1 cellular context compared by ENCODE assay signal in the genomic region with DNA sequence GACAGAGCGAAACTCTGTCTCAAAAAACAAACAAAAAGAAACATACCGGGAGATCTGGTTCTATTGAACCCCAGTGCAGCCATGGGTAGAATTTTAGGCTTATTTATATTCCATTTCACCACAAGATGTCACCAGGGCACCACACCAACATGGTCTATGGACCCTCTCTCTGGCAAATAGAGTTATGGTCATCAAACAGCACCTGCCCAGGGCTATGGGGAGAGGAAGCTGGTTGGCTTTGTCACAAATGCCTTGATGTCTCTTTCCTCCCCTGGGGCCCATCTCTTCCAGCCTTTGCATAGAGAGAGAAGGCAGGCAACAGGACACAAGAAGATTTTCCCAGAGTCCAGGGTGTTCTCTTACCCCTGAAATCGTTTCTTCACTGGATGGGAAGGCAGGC.
TF ChIP-seq lines count a peak whose summit lies in the region.

No MANE protein-coding gene starts in this region.

TF ChIP-seq in HepG2, 621 proteins besides CTCF, POLR2A, EP300 and RAD21 (continued from another document and continues in another):
- TF ChIP-seq ZNF407 (CRISPR knock-in tag; IDR thresholded peaks at IDR 0.05; ENCODE audit: not compliant biosample characterization) (peak; percentile 52), SP5 (CRISPR knock-in tag; IDR thresholded peaks at IDR 0.05; ENCODE audit: borderline replicate concordance, low read depth) (no peak), IKZF4 (CRISPR knock-in tag; IDR thresholded peaks at IDR 0.05; ENCODE audit: borderline replicate concordance, low read depth, not compliant biosample characterization) (no peak), LCORL (IDR thresholded peaks at IDR 0.05) (no peak), LCORL (CRISPR knock-in tag; IDR thresholded peaks at IDR 0.05) (0 out of 2 replicates have a peak, but pooled peaks have one; percentile 30), TAF15 (IDR thresholded peaks at IDR 0.05; ENCODE audit: low read depth, low read length, poor library complexity, severe bottlenecking) (no peak), RFX1 (IDR thresholded peaks at IDR 0.05) (no peak), FOXA3 (CRISPR knock-in tag; IDR thresholded peaks at IDR 0.05) (peak; percentile 29; the same call in 1 of the 2 replicates), ZBTB34 (CRISPR knock-in tag; IDR thresholded peaks at IDR 0.05) (peak; percentile 43; the same call in 1 of the 2 replicates), ZNF263 (CRISPR knock-in tag; IDR thresholded peaks at IDR 0.05) (no peak), TBX2 (CRISPR knock-in tag; IDR thresholded peaks at IDR 0.05; ENCODE audit: borderline replicate concordance) (no peak), ZMYM4 (CRISPR knock-in tag; IDR thresholded peaks at IDR 0.05) (peak; percentile 76), ZNF766 (CRISPR knock-in tag; IDR thresholded peaks at IDR 0.05; ENCODE audit: borderline replicate concordance) (no peak), MED1 (CRISPR knock-in tag; IDR thresholded peaks at IDR 0.05) (0 out of 2 replicates have a peak, but pooled peaks have one; percentile 37), ZNF788 (CRISPR knock-in tag; IDR thresholded peaks at IDR 0.05; ENCODE audit: borderline replicate concordance) (no peak), ZNF468 (CRISPR knock-in tag; IDR thresholded peaks at IDR 0.05) (no peak), ZNF713 (CRISPR knock-in tag; IDR thresholded peaks at IDR 0.05) (no peak), ZFYVE20 (CRISPR knock-in tag; IDR thresholded peaks at IDR 0.05; ENCODE audit: borderline replicate concordance, low read depth) (no peak), FOXK1 (CRISPR knock-in tag; IDR thresholded peaks at IDR 0.05; ENCODE audit: borderline replicate concordance, low read depth) (peak; percentile 42; the same call in 1 of the 2 replicates), FOXP4 (CRISPR knock-in tag; IDR thresholded peaks at IDR 0.05) (0 out of 2 replicates have a peak, but pooled peaks have one; percentile 10), ZNF280D (CRISPR knock-in tag; IDR thresholded peaks at IDR 0.05) (0 out of 2 replicates have a peak, but pooled peaks have one; percentile 34), ZNF18 (CRISPR knock-in tag; IDR thresholded peaks at IDR 0.05; ENCODE audit: insufficient replicate concordance) (peak; percentile 32), SALL1 (CRISPR knock-in tag; IDR thresholded peaks at IDR 0.05) (peak; percentile 32; the same call in 1 of the 2 replicates), PITX1 (CRISPR knock-in tag; IDR thresholded peaks at IDR 0.05) (no peak), NFIC (IDR thresholded peaks at IDR 0.05; ENCODE audit: low read length) (no peak), FOXA1 (IDR thresholded peaks at IDR 0.05) (no peak), FOXA1 (CRISPR knock-in tag; IDR thresholded peaks at IDR 0.05) (peak; percentile 50), HNF4G (IDR thresholded peaks at IDR 0.05; ENCODE audit: borderline replicate concordance, low read depth, low read length) (0 out of 2 replicates have a peak, but pooled peaks have one; percentile 0), HNF4G (CRISPR knock-in tag; IDR thresholded peaks at IDR 0.05; ENCODE audit: borderline replicate concordance, low read depth) (no peak)
- TF ChIP-seq, protein P1, sequence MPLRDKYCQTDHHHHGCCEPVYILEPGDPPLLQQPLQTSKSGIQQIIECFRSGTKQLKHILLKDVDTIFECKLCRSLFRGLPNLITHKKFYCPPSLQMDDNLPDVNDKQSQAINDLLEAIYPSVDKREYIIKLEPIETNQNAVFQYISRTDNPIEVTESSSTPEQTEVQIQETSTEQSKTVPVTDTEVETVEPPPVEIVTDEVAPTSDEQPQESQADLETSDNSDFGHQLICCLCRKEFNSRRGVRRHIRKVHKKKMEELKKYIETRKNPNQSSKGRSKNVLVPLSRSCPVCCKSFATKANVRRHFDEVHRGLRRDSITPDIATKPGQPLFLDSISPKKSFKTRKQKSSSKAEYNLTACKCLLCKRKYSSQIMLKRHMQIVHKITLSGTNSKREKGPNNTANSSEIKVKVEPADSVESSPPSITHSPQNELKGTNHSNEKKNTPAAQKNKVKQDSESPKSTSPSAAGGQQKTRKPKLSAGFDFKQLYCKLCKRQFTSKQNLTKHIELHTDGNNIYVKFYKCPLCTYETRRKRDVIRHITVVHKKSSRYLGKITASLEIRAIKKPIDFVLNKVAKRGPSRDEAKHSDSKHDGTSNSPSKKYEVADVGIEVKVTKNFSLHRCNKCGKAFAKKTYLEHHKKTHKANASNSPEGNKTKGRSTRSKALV (CRISPR knock-in tag; IDR thresholded peaks at IDR 0.05): 0 out of 2 replicates have a peak, but pooled peaks have one; percentile 32
- TF ChIP-seq, protein P2, sequence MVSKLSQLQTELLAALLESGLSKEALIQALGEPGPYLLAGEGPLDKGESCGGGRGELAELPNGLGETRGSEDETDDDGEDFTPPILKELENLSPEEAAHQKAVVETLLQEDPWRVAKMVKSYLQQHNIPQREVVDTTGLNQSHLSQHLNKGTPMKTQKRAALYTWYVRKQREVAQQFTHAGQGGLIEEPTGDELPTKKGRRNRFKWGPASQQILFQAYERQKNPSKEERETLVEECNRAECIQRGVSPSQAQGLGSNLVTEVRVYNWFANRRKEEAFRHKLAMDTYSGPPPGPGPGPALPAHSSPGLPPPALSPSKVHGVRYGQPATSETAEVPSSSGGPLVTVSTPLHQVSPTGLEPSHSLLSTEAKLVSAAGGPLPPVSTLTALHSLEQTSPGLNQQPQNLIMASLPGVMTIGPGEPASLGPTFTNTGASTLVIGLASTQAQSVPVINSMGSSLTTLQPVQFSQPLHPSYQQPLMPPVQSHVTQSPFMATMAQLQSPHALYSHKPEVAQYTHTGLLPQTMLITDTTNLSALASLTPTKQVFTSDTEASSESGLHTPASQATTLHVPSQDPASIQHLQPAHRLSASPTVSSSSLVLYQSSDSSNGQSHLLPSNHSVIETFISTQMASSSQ (IDR thresholded peaks at IDR 0.05; ENCODE audit: low read depth): no peak
- TF ChIP-seq, protein P2 (CRISPR knock-in tag; IDR thresholded peaks at IDR 0.05; ENCODE audit: borderline replicate concordance): 0 out of 2 replicates have a peak, but pooled peaks have one; percentile 28
